ENCODE assay signal across 2 cellular contexts in genomic region chr1:8169364-8170058, GRCh38.
TF ChIP-seq lines count a peak whose summit lies in the region.

No MANE protein-coding gene starts in this region.

TF ChIP-seq in SK-N-SH, 30 proteins besides CTCF, POLR2A, EP300 and RAD21 (continued from another document):
- TF ChIP-seq REST (IDR thresholded peaks at IDR 0.05; ENCODE audit: low read depth, low read length) (no peak), YY1 (IDR thresholded peaks at IDR 0.05; ENCODE audit: low read depth) (no peak), NFIC (IDR thresholded peaks at IDR 0.05; ENCODE audit: borderline replicate concordance) (peak; percentile 34; the same call in 1 of the 2 replicates), RXRA (IDR thresholded peaks at IDR 0.05; ENCODE audit: borderline replicate concordance, low read depth) (peak; percentile 7; the same call in 1 of the 2 replicates), MXI1 (IDR thresholded peaks at IDR 0.05; ENCODE audit: low read depth, low read length) (no peak), SIN3A (IDR thresholded peaks at IDR 0.05; ENCODE audit: borderline replicate concordance, low read depth, low read length) (peak; percentile 33; the same call in 1 of the 2 replicates), JUND (IDR thresholded peaks at IDR 0.05) (no peak; the same call in 1 of the 2 replicates), NRF1 (IDR thresholded peaks at IDR 0.05; ENCODE audit: low read depth, low read length) (no peak), CHD2 (IDR thresholded peaks at IDR 0.05; ENCODE audit: low read length, partially characterized antibody) (no peak), TCF12 (IDR thresholded peaks at IDR 0.05) (no peak; the same call in none of the 2 replicates), RCOR1 (IDR thresholded peaks at IDR 0.05; ENCODE audit: low read length) (no peak), MEF2A (IDR thresholded peaks at IDR 0.05; ENCODE audit: borderline replicate concordance, low read depth) (no peak), MAX (IDR thresholded peaks at IDR 0.05; ENCODE audit: low read depth) (peak; percentile 36; the same call in 1 of the 2 replicates), FOSL2 (IDR thresholded peaks at IDR 0.05; ENCODE audit: borderline replicate concordance, low read depth) (peak; percentile 82; the same call in 1 of the 2 replicates), GATA2 (CRISPR knock-in tag; IDR thresholded peaks at IDR 0.05) (no peak), USF1 (IDR thresholded peaks at IDR 0.05; ENCODE audit: borderline replicate concordance, low read depth) (peak; percentile 90), POLR2AphosphoS5 (IDR thresholded peaks at IDR 0.05; ENCODE audit: low read depth, low read length) (0 out of 2 replicates have a peak, but pooled peaks have one; percentile 11), TEAD4 (IDR thresholded peaks at IDR 0.05; ENCODE audit: borderline replicate concordance, insufficient read depth) (peak; percentile 8; the same call in 1 of the 2 replicates), USF2 (IDR thresholded peaks at IDR 0.05; ENCODE audit: borderline replicate concordance, low read depth, low read length) (peak; percentile 71), TAF1 (IDR thresholded peaks at IDR 0.05; ENCODE audit: borderline replicate concordance, low read depth, low read length) (0 out of 2 replicates have a peak, but pooled peaks have one; percentile 12)

TF ChIP-seq in liver, 16 proteins besides CTCF, POLR2A, EP300 and RAD21 (continued from another document):
- TF ChIP-seq REST (IDR thresholded peaks at IDR 0.05), result peak; percentile 17
